In the genomic region with DNA sequence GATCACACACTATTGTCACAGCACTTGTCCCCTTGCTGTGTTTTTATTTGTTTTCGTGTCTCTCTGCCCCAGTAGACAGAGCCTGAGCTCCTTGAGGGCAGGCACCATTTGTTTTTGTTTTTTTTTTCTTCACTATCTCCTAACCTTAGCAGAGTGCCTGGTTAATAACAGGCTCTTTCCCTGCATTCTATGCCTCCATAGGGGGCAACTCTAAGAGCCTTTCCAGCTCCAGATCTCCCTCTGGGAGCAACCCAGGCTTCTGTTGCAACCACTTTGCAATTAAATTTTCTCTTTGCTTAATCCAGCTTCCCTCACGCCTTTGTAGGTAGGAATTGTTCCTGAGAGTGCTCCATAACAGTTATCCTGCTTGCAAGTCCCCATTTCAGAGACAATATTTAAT, we compare ENCODE assay signal across 18 cellular contexts.
"Had no signal": no experiment of that assay in that cellular context is flagged by ENCODE, and none has a peak within 500 bp of the region (broad histone marks: within the 10 kb centered on the region; RNA-seq: fewer than 3 reads in every experiment).

No MANE protein-coding gene starts in this region.

- H3K4me1 ChIP-seq: psoas muscle, right lobe of liver had no signal

- ATAC-seq: activated CD4-positive, alpha-beta T cell treated with anti-CD3 and anti-CD28 coated beads for 36 hours; activated CD8-positive, alpha-beta memory T cell treated with anti-CD3 and anti-CD28 coated beads, Interleukin-2, amount 10 ng/mL, durations not matched to agents 7 days and 5 days; psoas muscle; right lobe of liver had no signal

- DNase-seq: activated CD4-positive, alpha-beta memory T cell treated with anti-CD3 and anti-CD28 coated beads for 36 hours; activated CD4-positive, alpha-beta T cell treated with anti-CD3 and anti-CD28 coated beads for 36 hours; activated CD8-positive, alpha-beta memory T cell treated with anti-CD3 and anti-CD28 coated beads, Interleukin-2, amount 10 ng/mL, durations not matched to agents 7 days and 5 days; activated naive CD4-positive, alpha-beta T cell treated with anti-CD3 and anti-CD28 coated beads, Interleukin-2, amount 50 U/mL, for 16 hours; activated T-cell treated with anti-CD3 and anti-CD28 coated beads, Interleukin-2, amount 50 U/mL, for 1 hour; hippocampal formation; kidney glomerular epithelial cell; psoas muscle; right lobe of liver; stimulated activated CD4-positive, alpha-beta T cell treated with anti-CD3 and anti-CD28 coated beads, Interleukin-4, amount 100 ng/mL, for 4 hours; stimulated activated CD8-positive, alpha-beta memory T cell treated with anti-CD3 and anti-CD28 coated beads, Interleukin-4, amount 100 ng/mL, for 48 hours; testis; upper lobe of left lung had no signal

- H3K4me3 Mint-ChIP-seq: activated CD4-positive, alpha-beta memory T cell treated with anti-CD3 and anti-CD28 coated beads for 36 hours; activated CD4-positive, alpha-beta T cell treated with anti-CD3 and anti-CD28 coated beads for 36 hours; activated CD8-positive, alpha-beta memory T cell treated with anti-CD3 and anti-CD28 coated beads, Interleukin-2, amount 10 ng/mL, durations not matched to agents 7 days and 5 days; stimulated activated naive CD8-positive, alpha-beta T cell treated with anti-CD3 and anti-CD28 coated beads, Interleukin-15, Interleukin-2, amounts not matched to agents 100 ng/mL and 50 ng/mL, for 24 hours had no signal

- H3K4me1 Mint-ChIP-seq: activated CD4-positive, alpha-beta T cell treated with anti-CD3 and anti-CD28 coated beads for 36 hours; activated CD8-positive, alpha-beta memory T cell treated with anti-CD3 and anti-CD28 coated beads, Interleukin-2, amount 10 ng/mL, durations not matched to agents 7 days and 5 days had no signal

- H3K27me3 ChIP-seq: cardiac muscle cell, esophagus muscularis mucosa, right lobe of liver, testis, upper lobe of left lung had no signal

- H3K27ac Mint-ChIP-seq: activated CD4-positive, alpha-beta memory T cell treated with anti-CD3 and anti-CD28 coated beads for 36 hours; activated CD4-positive, alpha-beta T cell treated with anti-CD3 and anti-CD28 coated beads for 36 hours; activated CD8-positive, alpha-beta memory T cell treated with anti-CD3 and anti-CD28 coated beads, Interleukin-2, amount 10 ng/mL, durations not matched to agents 7 days and 5 days; stimulated activated naive CD8-positive, alpha-beta T cell treated with anti-CD3 and anti-CD28 coated beads, Interleukin-15, Interleukin-2, amounts not matched to agents 100 ng/mL and 50 ng/mL, for 24 hours had no signal

- H3K4me3 ChIP-seq: cardiac muscle cell, esophagus muscularis mucosa, psoas muscle, right lobe of liver, smooth muscle cell, testis, upper lobe of left lung had no signal

- H3K9me3 Mint-ChIP-seq: stimulated activated naive CD8-positive, alpha-beta T cell treated with anti-CD3 and anti-CD28 coated beads, Interleukin-15, Interleukin-2, amounts not matched to agents 100 ng/mL and 50 ng/mL, for 24 hours had no signal

- H3K27me3 Mint-ChIP-seq: activated CD4-positive, alpha-beta memory T cell treated with anti-CD3 and anti-CD28 coated beads for 36 hours; activated CD4-positive, alpha-beta T cell treated with anti-CD3 and anti-CD28 coated beads for 36 hours; activated CD8-positive, alpha-beta memory T cell treated with anti-CD3 and anti-CD28 coated beads, Interleukin-2, amount 10 ng/mL, durations not matched to agents 7 days and 5 days; stimulated activated naive CD8-positive, alpha-beta T cell treated with anti-CD3 and anti-CD28 coated beads, Interleukin-15, Interleukin-2, amounts not matched to agents 100 ng/mL and 50 ng/mL, for 24 hours had no signal

- H3K9me3 ChIP-seq: esophagus muscularis mucosa, psoas muscle, right lobe of liver, testis, upper lobe of left lung had no signal

- H3K36me3 Mint-ChIP-seq: activated CD4-positive, alpha-beta memory T cell treated with anti-CD3 and anti-CD28 coated beads for 36 hours; activated CD8-positive, alpha-beta memory T cell treated with anti-CD3 and anti-CD28 coated beads, Interleukin-2, amount 10 ng/mL, durations not matched to agents 7 days and 5 days had no signal

- H3K36me3 ChIP-seq: cardiac muscle cell, esophagus muscularis mucosa, right lobe of liver, upper lobe of left lung had no signal

- H3K27ac ChIP-seq: cardiac muscle cell, esophagus muscularis mucosa, psoas muscle, right lobe of liver, testis, upper lobe of left lung, VCaP had no signal
